19 cellular contexts compared by ENCODE assay signal in the genomic region with DNA sequence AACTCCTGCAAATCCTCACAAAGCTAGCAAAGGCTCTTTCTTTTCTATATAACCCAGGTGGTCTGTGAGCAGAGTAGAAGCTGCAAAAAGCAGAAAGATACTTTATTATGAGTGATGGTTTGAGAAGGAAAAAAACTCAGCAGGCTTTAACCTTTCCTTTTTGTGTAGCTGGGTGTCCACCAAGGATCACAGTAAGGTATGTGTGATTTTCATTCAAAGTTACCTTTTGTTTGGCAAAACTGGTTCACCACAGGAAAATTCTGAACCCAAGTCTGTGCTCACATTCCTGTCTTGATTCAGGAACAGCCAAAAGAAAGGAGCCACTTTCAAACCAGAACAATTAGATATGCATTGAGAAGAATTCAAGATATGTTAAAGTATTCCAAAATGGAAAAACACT.
"Had no signal": no experiment of that assay in that cellular context is flagged by ENCODE, and none has a peak within 500 bp of the region (broad histone marks: within the 10 kb centered on the region; RNA-seq: fewer than 3 reads in every experiment).

No MANE protein-coding gene starts in this region.

- H3K4me1 Mint-ChIP-seq: activated naive CD8-positive, alpha-beta T cell treated with anti-CD3 and anti-CD28 coated beads, Interleukin-2, amount 10 ng/mL, durations not matched to agents 7 days and 5 days; naive B cell; stimulated activated effector memory CD8-positive, alpha-beta T cell treated with anti-CD3 and anti-CD28 coated beads, Interleukin-12 subunit alpha, Interleukin-12 subunit beta, amount 100 ng/mL, for 72 hours; T-cell had no signal

- H3K27ac ChIP-seq: breast epithelium, gastrocnemius medialis, heart left ventricle, neutrophil, parathyroid adenoma, tibial artery, uterus had no signal

- FAIRE-seq: islet of Langerhans had no signal

- H3K27me3 ChIP-seq: breast epithelium, gastrocnemius medialis, heart left ventricle, neutrophil, tibial artery, uterus had no signal

- H3K9ac ChIP-seq: parathyroid adenoma had no signal

- H3K4me1 ChIP-seq: breast epithelium, gastrocnemius medialis, heart left ventricle, parathyroid adenoma, tibial artery, uterus had no signal

- H3K4me3 Mint-ChIP-seq: activated naive CD8-positive, alpha-beta T cell treated with anti-CD3 and anti-CD28 coated beads, Interleukin-2, amount 10 ng/mL, durations not matched to agents 7 days and 5 days; naive B cell; stimulated activated effector memory CD8-positive, alpha-beta T cell treated with anti-CD3 and anti-CD28 coated beads, Interleukin-12 subunit alpha, Interleukin-12 subunit beta, amount 100 ng/mL, for 72 hours; T-cell had no signal

- H3K36me3 Mint-ChIP-seq: activated naive CD8-positive, alpha-beta T cell treated with anti-CD3 and anti-CD28 coated beads, Interleukin-2, amount 10 ng/mL, durations not matched to agents 7 days and 5 days; stimulated activated effector memory CD8-positive, alpha-beta T cell treated with anti-CD3 and anti-CD28 coated beads, Interleukin-12 subunit alpha, Interleukin-12 subunit beta, amount 100 ng/mL, for 72 hours; T-cell had no signal

- DNase-seq: activated CD4-positive, CD25-positive, alpha-beta regulatory T cell treated with anti-CD3 and anti-CD28 coated beads, Interleukin-2, amount 50 U/mL, for 72 hours; activated naive CD4-positive, alpha-beta T cell; activated naive CD8-positive, alpha-beta T cell treated with anti-CD3 and anti-CD28 coated beads, Interleukin-2, amount 10 ng/mL, durations not matched to agents 7 days and 5 days; cerebellar nuclear complex; gastrocnemius medialis; heart left ventricle; left colon; naive B cell; stimulated activated CD4-positive, alpha-beta T cell treated with anti-CD3 and anti-CD28 coated beads, Interleukin-12 subunit alpha, Interleukin-12 subunit beta, amount 100 ng/mL, for 4 hours; T-cell; T-helper 9 cell; tibial artery; uterus had no signal

- H3K79me2 ChIP-seq: parathyroid adenoma had no signal

- H3K4me3 ChIP-seq: breast epithelium, gastrocnemius medialis, heart left ventricle, lung, tibial artery, uterus had no signal

- H3K36me3 ChIP-seq: breast epithelium, gastrocnemius medialis, heart left ventricle, neutrophil, tibial artery, uterus had no signal

- ATAC-seq: gastrocnemius medialis; heart left ventricle; left colon; stimulated activated effector memory CD8-positive, alpha-beta T cell treated with anti-CD3 and anti-CD28 coated beads, Interleukin-12 subunit alpha, Interleukin-12 subunit beta, amount 100 ng/mL, for 72 hours; T-cell had no signal

- H3K27ac Mint-ChIP-seq: activated naive CD8-positive, alpha-beta T cell treated with anti-CD3 and anti-CD28 coated beads, Interleukin-2, amount 10 ng/mL, durations not matched to agents 7 days and 5 days; stimulated activated effector memory CD8-positive, alpha-beta T cell treated with anti-CD3 and anti-CD28 coated beads, Interleukin-12 subunit alpha, Interleukin-12 subunit beta, amount 100 ng/mL, for 72 hours; T-cell had no signal

- H3K9me3 Mint-ChIP-seq: activated naive CD8-positive, alpha-beta T cell treated with anti-CD3 and anti-CD28 coated beads, Interleukin-2, amount 10 ng/mL, durations not matched to agents 7 days and 5 days; stimulated activated effector memory CD8-positive, alpha-beta T cell treated with anti-CD3 and anti-CD28 coated beads, Interleukin-12 subunit alpha, Interleukin-12 subunit beta, amount 100 ng/mL, for 72 hours had no signal
